9 cellular contexts compared by ENCODE assay signal in genomic region chr6:109478222-109478805, GRCh38.
DNase-seq lines count a peak whose midpoint lies in the region; ATAC-seq and TF ChIP-seq lines count a peak whose summit lies in the region.
"Had no signal": no experiment of that assay in that cellular context is flagged by ENCODE, and none has a peak within 500 bp of the region (broad histone marks: within the 10 kb centered on the region; RNA-seq: fewer than 3 reads in every experiment).

No MANE protein-coding gene starts in this region.

- no peak for DNase-seq in DND-41
- no peak for DNase-seq in nephron progenitor cell
- no peak for DNase-seq in HK-2 (ENCODE audit: unreplicated experiment)
- no peak for DNase-seq in caudate nucleus (lab: John Stamatoyannopoulos, UW)
- no peak for DNase-seq in cortex of kidney (lab: John Stamatoyannopoulos, UW)
- DNase-seq: colonic mucosa, NCI-H1105 treated with DMSO at 0.1 percent for 48 hours had no signal

- H3K27me3 ChIP-seq in DND-41 (ENCODE audit: insufficient read depth, low read length, poor library complexity) (no peaks in the 10 kb centered on the region), Loucy (ENCODE audit: insufficient read depth, low read length, poor library complexity, severe bottlenecking) (no peaks in the 10 kb centered on the region)
- H3K27me3 ChIP-seq: colonic mucosa had no signal

- H3K4me3 Mint-ChIP-seq in dendritic cell treated with granulocyte-macrophage colony-stimulating factor and Interleukin-4, amounts not matched to agents 40 ng/mL and 50 ng/mL, for 4 days: no peak overlapping the region
- H3K4me3 Mint-ChIP-seq in nephron progenitor cell: peak overlapping the region; percentile 62

- peaks cover 82% of the 10 kb centered on the region for H3K36me3 Mint-ChIP-seq in dendritic cell treated with granulocyte-macrophage colony-stimulating factor and Interleukin-4, amounts not matched to agents 40 ng/mL and 50 ng/mL, for 4 days (ENCODE audit: low read depth)
- peaks cover 67% of the 10 kb centered on the region for H3K36me3 Mint-ChIP-seq in nephron progenitor cell (ENCODE audit: low read depth)

- H3K27me3 Mint-ChIP-seq in dendritic cell treated with granulocyte-macrophage colony-stimulating factor and Interleukin-4, amounts not matched to agents 40 ng/mL and 50 ng/mL, for 4 days: no peaks in the 10 kb centered on the region
- H3K27me3 Mint-ChIP-seq in nephron progenitor cell (ENCODE audit: low read depth, poor library complexity): peaks cover 5% of the 10 kb centered on the region

- H3K36me3 ChIP-seq in DND-41 (ENCODE audit: insufficient read depth, low read length) (peaks cover 76% of the 10 kb centered on the region), Loucy (ENCODE audit: insufficient read depth, low read length) (peaks cover 18% of the 10 kb centered on the region; the same call in 1 of the 2 replicates)

- intact Hi-C loops in dendritic cell treated with granulocyte-macrophage colony-stimulating factor and Interleukin-4, amounts not matched to agents 40 ng/mL and 50 ng/mL, for 4 days (cut with micrococcal nuclease): no loop called here

- H3K9me3 Mint-ChIP-seq in dendritic cell treated with granulocyte-macrophage colony-stimulating factor and Interleukin-4, amounts not matched to agents 40 ng/mL and 50 ng/mL, for 4 days: no peaks in the 10 kb centered on the region
- H3K9me3 Mint-ChIP-seq in nephron progenitor cell: no peaks in the 10 kb centered on the region

- no peak for ATAC-seq in DND-41 (ENCODE audit: insufficient read depth, low read depth)

- H3K9ac ChIP-seq in DND-41 (ENCODE audit: low read depth, low read length) (0 out of 2 replicates have a peak overlapping the region, but pooled peaks have one; percentile 34), Loucy (ENCODE audit: low read depth, low read length, poor library complexity, severe bottlenecking) (peak overlapping the region; percentile 65)

- TF ChIP-seq CTCF in DND-41 (IDR thresholded peaks at IDR 0.05; ENCODE audit: borderline replicate concordance, extremely low read depth, low read length, poor library complexity, severe bottlenecking) (no peak), Loucy (conservative IDR thresholded peaks at IDR 0.05; ENCODE audit: low read length) (no peak), nephron progenitor cell (IDR thresholded peaks at IDR 0.05) (no peak)

- H2AFZ ChIP-seq in DND-41 (ENCODE audit: low read depth, low read length): no peak overlapping the region
- H2AFZ ChIP-seq in Loucy (ENCODE audit: low read length): no peak overlapping the region

- H4K20me1 ChIP-seq in DND-41 (ENCODE audit: insufficient read depth, low read length): peaks cover 38% of the 10 kb centered on the region; the same call in 1 of the 2 replicates
- H4K20me1 ChIP-seq in Loucy (ENCODE audit: insufficient read depth, low read length, poor library complexity, severe bottlenecking): peaks cover 52% of the 10 kb centered on the region

- H3K4me1 Mint-ChIP-seq in dendritic cell treated with granulocyte-macrophage colony-stimulating factor and Interleukin-4, amounts not matched to agents 40 ng/mL and 50 ng/mL, for 4 days (ENCODE audit: low read depth): peaks cover 48% of the 10 kb centered on the region
- peaks cover 46% of the 10 kb centered on the region for H3K4me1 Mint-ChIP-seq in nephron progenitor cell

- no peaks in the 10 kb centered on the region for H3F3A ChIP-seq in Loucy (ENCODE audit: low read depth)

- H3K79me2 ChIP-seq in DND-41 (ENCODE audit: insufficient read depth, low read length) (peaks cover 84% of the 10 kb centered on the region), Loucy (ENCODE audit: insufficient read depth, low read length) (peaks cover 86% of the 10 kb centered on the region)

- peak overlapping the region; percentile 21; the same call in 1 of the 2 replicates for H3K27ac ChIP-seq in DND-41 (ENCODE audit: low read length)
- H3K27ac ChIP-seq in caudate nucleus (ENCODE audit: low read depth, low read length): no peak overlapping the region
- H3K27ac ChIP-seq: colonic mucosa had no signal

- peak overlapping the region in 1 of 2 experiments; percentile 48; a peak in 2 of 4 replicates for H3K4me3 ChIP-seq in DND-41 (ENCODE audit: low read depth in 1 of 2, low read length in 2 of 2)
- peak overlapping the region; percentile 93 for H3K4me3 ChIP-seq in Loucy (ENCODE audit: low read length, poor library complexity, severe bottlenecking)

- peak overlapping the region; percentile 62 for H3K4me2 ChIP-seq in DND-41 (ENCODE audit: insufficient read depth, low read length)
- H3K4me2 ChIP-seq in Loucy (ENCODE audit: low read depth, low read length, poor library complexity, severe bottlenecking): peak overlapping the region; percentile 88

- no peaks in the 10 kb centered on the region for H3K9me2 ChIP-seq in Loucy (replicated peaks; ENCODE audit: low read depth, low read length)

- peaks cover 61% of the 10 kb centered on the region for H3K4me1 ChIP-seq in DND-41 (ENCODE audit: insufficient read depth, low read length)
- peaks cover 64% of the 10 kb centered on the region for H3K4me1 ChIP-seq in Loucy (ENCODE audit: insufficient read depth, low read length, poor library complexity, severe bottlenecking)

- H3K27ac Mint-ChIP-seq in dendritic cell treated with granulocyte-macrophage colony-stimulating factor and Interleukin-4, amounts not matched to agents 40 ng/mL and 50 ng/mL, for 4 days: peak overlapping the region; percentile 66
- no peak overlapping the region for H3K27ac Mint-ChIP-seq in nephron progenitor cell

- H3K9me3 ChIP-seq in DND-41 (ENCODE audit: insufficient read depth, low read length, severe bottlenecking) (no peaks in the 10 kb centered on the region), Loucy (ENCODE audit: insufficient read depth, low read depth, low read length) (no peaks in the 10 kb centered on the region)
- H3K9me3 ChIP-seq: colonic mucosa had no signal
